Comparison of ENCODE assay signal across 8 cellular contexts in the genomic region with DNA sequence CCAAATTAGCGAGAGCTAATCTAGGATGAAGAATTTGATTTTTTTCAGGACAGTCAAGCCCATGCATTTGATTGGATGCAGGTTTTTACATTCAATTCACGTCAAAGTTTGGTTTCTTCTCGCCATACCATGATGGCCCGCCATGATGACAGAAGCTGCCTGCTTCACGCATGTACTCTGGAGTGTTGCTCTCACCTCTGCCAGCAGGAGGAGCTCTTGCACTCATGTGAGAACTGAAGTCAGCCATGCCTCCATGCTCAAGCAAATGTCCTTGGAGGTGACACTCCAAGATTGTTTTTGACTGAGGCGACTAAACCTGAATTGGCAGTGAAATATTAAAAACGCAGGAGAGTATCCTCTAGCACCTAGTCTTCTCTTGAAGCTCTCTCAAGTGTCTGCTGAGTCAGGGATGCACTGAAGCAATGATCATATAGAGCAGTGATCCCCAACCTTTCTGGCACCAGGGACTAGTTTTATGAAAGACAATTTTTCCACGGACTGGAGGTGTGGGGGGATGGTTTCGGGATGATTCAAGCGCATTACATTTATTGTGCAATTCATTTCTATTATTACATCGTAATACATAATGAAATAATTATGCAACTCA.
DNase-seq lines count a peak whose midpoint lies in the region; ATAC-seq and TF ChIP-seq lines count a peak whose summit lies in the region.

No MANE protein-coding gene starts in this region.

- H3K9ac ChIP-seq in PC-3 (ENCODE audit: low read length), result no peak overlapping the region

- peak overlapping the region; percentile 89 for H2AFZ ChIP-seq in PC-3 (ENCODE audit: low read length)

- 0 out of 2 replicates have a peak, but pooled peaks cover 4% of the 10 kb centered on the region for H3K27me3 ChIP-seq in PC-3 (ENCODE audit: low read length)

- H3K4me2 ChIP-seq in PC-3 (ENCODE audit: low read length), result peak overlapping the region; percentile 73

- no peaks in the 10 kb centered on the region for H3K9me3 ChIP-seq in PC-3 (ENCODE audit: low read length)

- intact Hi-C loops in PC-3 (cut with micrococcal nuclease) (loop anchor here (1.0 to 5.0 kb wide), 3 partner anchors 127 to 239 kb away; no protein-coding TSS in a partner anchor), left ventricle myocardium superior (cut with micrococcal nuclease) (no loop called here)

- H3F3A ChIP-seq in PC-3 (ENCODE audit: low read length, unreplicated experiment), result no peaks in the 10 kb centered on the region

- H3K9me2 ChIP-seq in PC-3 (replicated peaks; ENCODE audit: low read length), result no peaks in the 10 kb centered on the region

- POLR2A ChIA-PET in PC-3 (lab: Charles Lee; ENCODE audit: unreplicated experiment), result no interaction called here

- BruUV-seq in PC-3 (replicated peaks; lab: Mats Ljungman, UMichigan), result no TSS peak

- no peaks in the 10 kb centered on the region for H3K4me1 ChIP-seq in PC-3 (ENCODE audit: insufficient read depth, low read length)

- no peaks in the 10 kb centered on the region for H3K36me3 ChIP-seq in PC-3 (ENCODE audit: low read depth, low read length)

- TF ChIP-seq CTCF in PC-3 (conservative IDR thresholded peaks at IDR 0.05; ENCODE audit: low read depth, low read length), result peak; percentile 76

- no peak overlapping the region for H3K27ac ChIP-seq in PC-3 (ENCODE audit: low read length)

- H3K79me2 ChIP-seq in PC-3 (ENCODE audit: low read length), result no peaks in the 10 kb centered on the region

- no peaks in the 10 kb centered on the region for H4K20me1 ChIP-seq in PC-3 (ENCODE audit: low read length)

- CTCF ChIA-PET in PC-3 (lab: Charles Lee), result interaction anchor here (0.6 kb wide), 1 partner anchor 266 kb away, joined by 3 read pairs; no protein-coding TSS in a partner anchor

- ATAC-seq in GM19397 (IDR thresholded peaks at IDR 0.05; ENCODE audit: unreplicated experiment) (peak; percentile 98), HG03439 (IDR thresholded peaks at IDR 0.05; ENCODE audit: unreplicated experiment) (peak; percentile 99), PC-3 (peak; percentile 76), left ventricle myocardium superior (no peak)

- DNase-seq in DMS53 (lab: John Stamatoyannopoulos, UW), result peak; percentile 77
- DNase-seq in PC-3, result peak; percentile 84
- peak; percentile 21 for DNase-seq in activated T-helper 9 cell treated with anti-CD3 and anti-CD28 coated beads, Interleukin-2, amount 50 U/mL, for 16 hours (ENCODE audit: low read depth)
- peak; percentile 64 for DNase-seq in left ventricle myocardium superior
- peak; percentile 80 for DNase-seq in stimulated activated CD4-positive, alpha-beta T cell treated with anti-CD3 and anti-CD28 coated beads, Interleukin-15, amount 100 ng/mL, for 24 hours
- no peak for DNase-seq in cortex of kidney (lab: John Stamatoyannopoulos, UW)

- H3K4me3 ChIP-seq in PC-3 (ENCODE audit: low read length), result peak overlapping the region; percentile 35; the same call in 1 of the 2 replicates
